In the genomic region with DNA sequence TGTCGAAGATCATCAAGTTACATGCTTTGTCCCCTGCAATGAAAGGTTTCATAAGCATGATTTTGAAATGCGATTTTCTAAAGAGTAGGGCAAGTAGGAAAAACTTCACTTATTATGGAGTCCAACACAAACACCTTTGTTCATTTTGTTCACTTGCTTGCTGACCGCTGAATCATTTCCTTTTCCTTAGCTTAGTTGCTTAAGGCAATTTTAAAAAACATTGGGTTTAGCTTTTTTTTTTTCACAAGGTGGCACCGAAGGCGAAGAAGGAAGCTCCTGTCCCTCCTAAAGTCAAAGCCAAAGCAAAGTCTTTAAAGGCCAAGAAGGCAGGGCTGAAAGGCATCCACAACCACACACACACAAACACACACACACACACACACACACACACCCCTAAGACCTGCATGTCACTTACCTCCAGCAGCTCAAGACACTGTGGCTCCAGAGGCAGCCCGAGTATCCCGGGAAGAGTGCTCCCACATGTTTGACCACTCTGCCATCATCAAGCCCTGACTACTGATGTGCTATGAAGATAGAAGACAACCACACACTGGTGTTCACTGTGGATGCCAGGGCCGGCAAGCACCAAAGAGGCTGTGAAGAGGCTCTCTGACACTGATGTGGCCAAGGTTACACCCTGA, we compare ENCODE assay signal across 15 cellular contexts. TPM values are rescaled to one million over a fixed set of nuclear protein-coding genes. Genes with fewer than 3 reads are reported as not detected.
DNase-seq lines count a peak whose midpoint lies in the region; ATAC-seq and TF ChIP-seq lines count a peak whose summit lies in the region.
"Had no signal": no experiment of that assay in that cellular context is flagged by ENCODE, and none has a peak within 500 bp of the region (broad histone marks: within the 10 kb centered on the region; RNA-seq: fewer than 3 reads in every experiment).

No MANE protein-coding gene starts in this region.

- no peak for TF ChIP-seq CTCF in PC-9 (conservative IDR thresholded peaks at IDR 0.05)

- peak overlapping the region; percentile 69 for H3K4me2 ChIP-seq in PC-9

- peaks cover 21% of the 10 kb centered on the region for H3K4me1 ChIP-seq in PC-9 (replicated peaks; ENCODE audit: insufficient read depth)

- ATAC-seq in sciatic nerve, result peak; percentile 23
- no peak for ATAC-seq in GM18502 (IDR thresholded peaks at IDR 0.05; ENCODE audit: poor library complexity, unreplicated experiment)

- peaks cover 5% of the 10 kb centered on the region; the same call in 1 of the 2 replicates for H3K79me2 ChIP-seq in PC-9 (ENCODE audit: low read depth)

- peak overlapping the region; percentile 37 for H3K4me3 ChIP-seq in PC-9
- H3K4me3 ChIP-seq: esophagus muscularis mucosa, SJSA1, transverse colon had no signal

- H4K20me1 ChIP-seq in PC-9 (ENCODE audit: insufficient read depth), result no peaks in the 10 kb centered on the region

- peak overlapping the region; percentile 83 for H2AFZ ChIP-seq in PC-9

- 0 out of 2 replicates have a peak, but pooled peaks cover 3% of the 10 kb centered on the region for H3K36me3 ChIP-seq in PC-9 (ENCODE audit: low read depth)
- H3K36me3 ChIP-seq: brain microvascular endothelial cell, SJSA1 had no signal

- H3K9me2 ChIP-seq in PC-9 (ENCODE audit: insufficient read depth), result no peaks in the 10 kb centered on the region

- DNase-seq in NOMO-1 (lab: John Stamatoyannopoulos, UW; ENCODE audit: unreplicated experiment in 2 of 2) (peak; percentile 42 to 46), NOMO-1 treated with dmso at 0.1 percent for 144 hours (lab: John Stamatoyannopoulos, UW; ENCODE audit: unreplicated experiment) (no peak), PC-9 (peak; percentile 32 to 88), epithelial cell of prostate (ENCODE audit: low read depth, low spot score) (no peak), sciatic nerve (ENCODE audit: low spot score) (no peak), putamen (ENCODE audit: low spot score) (no peak), amygdala (lab: John Stamatoyannopoulos, UW) (no peak)
- DNase-seq: 8988T; activated CD4-positive, CD25-positive, alpha-beta regulatory T cell; brain microvascular endothelial cell; NCI-H526; transverse colon had no signal

- H3K9me3 ChIP-seq in PC-9 (ENCODE audit: insufficient read depth, low read depth), result no peaks in the 10 kb centered on the region
- H3K9me3 ChIP-seq: esophagus muscularis mucosa, SJSA1, transverse colon had no signal

- intact Hi-C loops in PC-9 (cut with micrococcal nuclease; ENCODE audit: unreplicated experiment), result loop anchor here (10.0 kb wide), 3 partner anchors 604 to 834 kb away; no protein-coding TSS in a partner anchor
- intact Hi-C loops in sciatic nerve (cut with DNase I), result no loop called here

- CTCF ChIA-PET in PC-9 (lab: Charles Lee), result interaction anchor here (0.5 to 0.8 kb wide), 15 partner anchors 10 to 783 kb away, joined by 3 to 11 read pairs (median 4); a partner anchor contains a TSS

- H3K27ac ChIP-seq in PC-9, result peak overlapping the region; percentile 93
- H3K27ac ChIP-seq in epithelial cell of prostate, result peak overlapping the region; percentile 91
- H3K27ac ChIP-seq: brain microvascular endothelial cell, SJSA1, transverse colon had no signal

- POLR2A ChIA-PET in PC-9 (lab: Charles Lee; ENCODE audit: unreplicated experiment), result interaction anchor here (0.5 to 1.0 kb wide), 3 partner anchors 18 to 783 kb away, joined by 4 to 5 read pairs (median 5); a partner anchor contains a TSS

- H3F3A ChIP-seq in PC-9 (ENCODE audit: insufficient read depth, low read depth), result peaks cover 25% of the 10 kb centered on the region

- BruUV-seq in PC-9 (replicated peaks; lab: Mats Ljungman, UMichigan), result no TSS peak

- H3K27me3 ChIP-seq in PC-9 (ENCODE audit: insufficient read depth, low read depth), result no peaks in the 10 kb centered on the region
- H3K27me3 ChIP-seq: brain microvascular endothelial cell, esophagus muscularis mucosa, SJSA1, transverse colon had no signal

RNA-seq across cellular contexts. Expression of a gene that starts 11.4 kb away (rescaled TPM):
- total RNA-seq in PC-9 (2021), result 25.5 and 32.0 TPM in 2 replicates
- 19.8 TPM for total RNA-seq in sciatic nerve

RNA-seq across cellular contexts. Expression of a gene that starts 18.2 kb away (rescaled TPM):
- total RNA-seq in PC-9 (2021) (18.2 and 19.7 TPM in 2 replicates), sciatic nerve (35.8 TPM)

Comparison
In these comparisons a context has a peak if more than half of its experiments do, and no peak if none do; other contexts are left out.
1. DNase-seq: peak in NOMO-1 (2 of 2) and PC-9 (2 of 2); none in NOMO-1 treated with dmso at 0.1 percent for 144 hours (single experiment), epithelial cell of prostate (single experiment), sciatic nerve (single experiment), putamen (single experiment) and amygdala (0 of 56).